8 cellular contexts compared by ENCODE assay signal in the genomic region with DNA sequence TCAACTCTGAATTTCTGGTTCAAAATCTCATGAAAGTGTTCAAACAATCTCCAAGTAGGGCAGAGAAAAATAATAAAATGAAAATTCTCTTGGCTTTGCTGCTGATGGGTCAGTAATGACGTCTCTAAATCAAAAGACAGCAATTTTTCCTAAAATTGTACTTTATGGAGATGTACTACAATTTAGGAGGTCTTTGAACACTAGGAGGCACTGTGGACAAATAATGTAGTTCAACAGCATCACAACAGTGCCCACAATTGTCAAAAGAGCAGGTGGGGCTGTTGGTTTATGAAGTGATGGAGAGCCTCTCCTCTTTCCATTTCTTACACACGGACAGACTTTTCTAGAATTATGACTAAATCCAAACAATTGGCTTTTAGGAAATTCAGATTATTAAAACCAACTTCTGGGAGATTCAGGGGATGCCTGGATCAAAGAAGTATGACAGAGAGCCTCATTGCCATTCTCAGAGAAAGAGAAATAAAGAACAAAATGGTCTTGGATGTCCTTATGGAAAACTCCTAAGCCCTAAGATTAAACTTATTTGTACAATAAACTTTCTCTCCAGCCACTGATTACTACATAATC. TPM values are rescaled to one million over a fixed set of nuclear protein-coding genes. Genes with fewer than 3 reads are reported as not detected.
A peak's percentile ranks its signal among the peaks of the same experiment; 100 is the strongest.
DNase-seq lines count a peak whose midpoint lies in the region; ATAC-seq and TF ChIP-seq lines count a peak whose summit lies in the region.

No MANE protein-coding gene starts in this region.

- peaks cover 77% of the 10 kb centered on the region for H3K36me3 ChIP-seq in RWPE2 (ENCODE audit: low read depth)
- H3K36me3 ChIP-seq in lower lobe of right lung: peaks cover 97% of the 10 kb centered on the region
- no peaks in the 10 kb centered on the region for H3K36me3 ChIP-seq in uterus

- TF ChIP-seq CTCF in NB4 (IDR thresholded peaks at IDR 0.05; ENCODE audit: low read depth, low read length) (peak; percentile 38), RWPE2 (IDR thresholded peaks at IDR 0.05; ENCODE audit: poor library complexity, severe bottlenecking) (peak; percentile 75), lower lobe of right lung (IDR thresholded peaks at IDR 0.05) (peak; percentile 72), uterus (IDR thresholded peaks at IDR 0.05) (peak; percentile 61 to 87 (median 73))

- peak; percentile 71 for ATAC-seq in RWPE2 (ENCODE audit: low read depth)
- ATAC-seq in lower lobe of right lung: peak; percentile 76 to 86
- no peak for ATAC-seq in GM18505 (IDR thresholded peaks at IDR 0.05; ENCODE audit: unreplicated experiment)

- H3K9me3 ChIP-seq in RWPE2 (ENCODE audit: severe bottlenecking) (no peaks in the 10 kb centered on the region), lower lobe of right lung (no peaks in the 10 kb centered on the region), uterus (no peaks in the 10 kb centered on the region)

- no peaks in the 10 kb centered on the region for H3K27me3 ChIP-seq in RWPE2 (ENCODE audit: insufficient read depth, poor library complexity, severe bottlenecking)
- H3K27me3 ChIP-seq in lower lobe of right lung (ENCODE audit: low read depth): no peaks in the 10 kb centered on the region
- no peaks in the 10 kb centered on the region for H3K27me3 ChIP-seq in uterus

- H3K4me3 ChIP-seq in NB4 (ENCODE audit: low read depth, low read length) (no peak overlapping the region), RWPE2 (ENCODE audit: severe bottlenecking) (no peak overlapping the region), lower lobe of right lung (no peak overlapping the region), uterus (no peak overlapping the region)

- intact Hi-C loops in lower lobe of right lung (cut with DNase I): loop anchor here (5.0 kb wide), 1 partner anchor 41 kb away; a partner anchor contains a TSS
- intact Hi-C loops in uterus (cut with DNase I; ENCODE audit: low total_unique reads): no loop called here

- H3K4me1 ChIP-seq in RWPE2 (ENCODE audit: insufficient read depth, poor library complexity, severe bottlenecking): no peaks in the 10 kb centered on the region
- H3K4me1 ChIP-seq in lower lobe of right lung: no peaks in the 10 kb centered on the region
- H3K4me1 ChIP-seq in uterus: no peaks in the 10 kb centered on the region

- TF ChIP-seq POLR2A in NB4 (IDR thresholded peaks at IDR 0.05; ENCODE audit: extremely low read depth, insufficient read length) (no peak), uterus (IDR thresholded peaks at IDR 0.05) (no peak), GM18505 (IDR thresholded peaks at IDR 0.05; ENCODE audit: borderline replicate concordance, extremely low read depth, insufficient read depth, insufficient read length) (no peak)

- DNase-seq in stimulated activated CD4-positive, alpha-beta T cell treated with anti-CD3 and anti-CD28 coated beads, Interleukin-4, amount 100 ng/mL, for 24 hours: peak; percentile 44
- DNase-seq in stimulated activated CD4-positive, alpha-beta T cell treated with anti-CD3 and anti-CD28 coated beads, Interleukin-4, amount 100 ng/mL, for 1 hour: no peak
- DNase-seq in NB4 (ENCODE audit: low read depth): peak; percentile 68
- DNase-seq in RWPE2 (ENCODE audit: low spot score): no peak
- DNase-seq in dedifferentiated amniotic fluid mesenchymal stem cell (ENCODE audit: extremely low spot score): peak; percentile 75
- DNase-seq in lower lobe of right lung: no peak
- DNase-seq in uterus: no peak

- H3K27ac ChIP-seq in RWPE2 (ENCODE audit: poor library complexity, severe bottlenecking) (no peak overlapping the region), lower lobe of right lung (no peak overlapping the region), uterus (no peak overlapping the region)

RNA-seq across cellular contexts. Expression of a gene that starts 23.8 kb away (rescaled TPM):
- 56.2 TPM for total RNA-seq in lower lobe of right lung
- total RNA-seq in uterus: 10 to 100 TPM; 31.5 to 89.5 (median 44.5) TPM

RNA-seq across cellular contexts. Expression of a gene that starts 38.8 kb away (rescaled TPM):
- total RNA-seq in lower lobe of right lung: 9.0 TPM
- 10 to 100 TPM in 3 of 4 donors, 1 to 10 TPM in 1; 1.5 to 61.5 (median 26.5) TPM for total RNA-seq in uterus

RNA-seq across cellular contexts. Expression of a gene that starts 39.4 kb away (rescaled TPM):
- total RNA-seq in lower lobe of right lung (1.4 TPM), uterus (10 to 100 TPM in 1 of 4 donors, 1 to 10 TPM in 1, under 1 TPM in 2; 0.26 to 17.9 (median 1.6) TPM)

RNA-seq across cellular contexts. Expression of a gene that starts 39.9 kb away (rescaled TPM):
- 127 TPM for total RNA-seq in lower lobe of right lung
- total RNA-seq in uterus: 10 to 100 TPM; 13.7 to 52.2 (median 29.2) TPM

RNA-seq across cellular contexts. Expression of a gene that starts 44.3 kb away (rescaled TPM):
- 18.3 TPM for total RNA-seq in lower lobe of right lung
- 100 to 1,000 TPM in 1 of 4 donors, 10 to 100 TPM in 1, 1 to 10 TPM in 2; 2.9 to 102 (median 19.2) TPM for total RNA-seq in uterus

Comparison
In these comparisons a context has a peak if more than half of its experiments do, and no peak if none do; other contexts are left out.
1. DNase-seq: peak in stimulated activated CD4-positive, alpha-beta T cell treated with anti-CD3 and anti-CD28 coated beads, Interleukin-4, amount 100 ng/mL, for 24 hours (single experiment), NB4 (single experiment) and dedifferentiated amniotic fluid mesenchymal stem cell (single experiment); none in stimulated activated CD4-positive, alpha-beta T cell treated with anti-CD3 and anti-CD28 coated beads, Interleukin-4, amount 100 ng/mL, for 1 hour (single experiment), RWPE2 (single experiment), lower lobe of right lung (single experiment) and uterus (0 of 2).
2. Peak in every context shown above with its lines, with median percentiles within 50 percentile points of each other: CTCF ChIP-seq.